15 cellular contexts compared by ENCODE assay signal in genomic region chr2:175568109-175568730, GRCh38.
"Had no signal": no experiment of that assay in that cellular context is flagged by ENCODE, and none has a peak within 500 bp of the region (broad histone marks: within the 10 kb centered on the region; RNA-seq: fewer than 3 reads in every experiment).

No MANE protein-coding gene starts in this region.

- H3K4me1 ChIP-seq: prostate gland had no signal

- H3K36me3 ChIP-seq: brain microvascular endothelial cell, prostate gland had no signal

- H3K4me3 ChIP-seq: prostate gland had no signal

- DNase-seq: activated CD4-positive, alpha-beta T cell treated with anti-CD3 and anti-CD28 coated beads for 48 hours; activated CD8-positive, alpha-beta memory T cell treated with anti-CD3 and anti-CD28 coated beads, Interleukin-2, amount 50 U/mL, for 4 hours; activated CD8-positive, alpha-beta T cell treated with anti-CD3 and anti-CD28 coated beads, Interleukin-2, amount 10 ng/mL, durations not matched to agents 7 days and 5 days; activated gamma-delta T cell; activated T-cell treated with anti-CD3 and anti-CD28 coated beads, Interleukin-2, amount 50 U/mL, for 48 hours; amygdala; brain microvascular endothelial cell; cerebellar nuclear complex; effector memory CD8-positive, alpha-beta T cell; foreskin melanocyte; islet precursor cell; stimulated activated naive CD8-positive, alpha-beta T cell treated with anti-CD3 and anti-CD28 coated beads, Interleukin-15, amount 100 ng/mL, for 72 hours had no signal

- H3K27me3 ChIP-seq: brain microvascular endothelial cell had no signal

- H3K9me3 ChIP-seq: prostate gland had no signal

- H3K27ac ChIP-seq: brain microvascular endothelial cell, prostate gland had no signal

- ATAC-seq: activated CD8-positive, alpha-beta T cell treated with anti-CD3 and anti-CD28 coated beads, Interleukin-2, amount 10 ng/mL, durations not matched to agents 7 days and 5 days; sciatic nerve; stimulated activated naive CD8-positive, alpha-beta T cell treated with anti-CD3 and anti-CD28 coated beads, Interleukin-15, amount 100 ng/mL, for 72 hours; WTC11 had no signal
